ENCODE assay signal across 8 cellular contexts in genomic region chr6:37171141-37171969, GRCh38. TPM values are rescaled to one million over a fixed set of nuclear protein-coding genes. Genes with fewer than 3 reads are reported as not detected.
DNase-seq lines count a peak whose midpoint lies in the region; TF ChIP-seq lines count a peak whose summit lies in the region.

No MANE protein-coding gene starts in this region.

- TF ChIP-seq CTCF in brain microvascular endothelial cell (IDR thresholded peaks at IDR 0.05; ENCODE audit: low read depth, low read length, missing control alignments): no peak

- in situ Hi-C loops in brain microvascular endothelial cell (cut with HindIII; ENCODE audit: low pct_ligation_motif_present, low sequenced_read_pairs) (no loop called here), KBM-7 (cut with MboI; ENCODE audit: low pct_unique_long_range_greater_than_20kb, low sequenced_read_pairs) (loop anchor here (10.0 kb wide), 1 partner anchor 117 kb away; no protein-coding TSS in a partner anchor)

- peak overlapping the region; percentile 95 to 98 (median 97) for H3K9ac ChIP-seq in skeletal muscle tissue (ENCODE audit: low read depth in 1 of 3, low read length in 3 of 3)

- H3K27me3 ChIP-seq in brain microvascular endothelial cell (replicated peaks) (no peaks in the 10 kb centered on the region), skeletal muscle tissue (ENCODE audit: control insufficient read depth in 3 of 3, insufficient read depth in 3 of 3, low read length in 3 of 3) (no peaks in the 10 kb centered on the region)

- H3K27ac ChIP-seq in brain microvascular endothelial cell (peak overlapping the region; percentile 96), skeletal muscle tissue (ENCODE audit: low read depth, low read length) (peak overlapping the region; percentile 96)

- H3K4me1 ChIP-seq in skeletal muscle tissue (ENCODE audit: control insufficient read depth in 3 of 3, insufficient read depth in 3 of 3, low read length in 3 of 3): peaks cover 11 to 42% (median 23%) of the 10 kb centered on the region in 3 donors

- peak overlapping the region; percentile 93 for H3K4me3 ChIP-seq in brain microvascular endothelial cell (ENCODE audit: low read depth, low read length)
- peak overlapping the region; percentile 83 to 94 (median 91) for H3K4me3 ChIP-seq in skeletal muscle tissue (ENCODE audit: low read length in 3 of 3)

- H3K36me3 ChIP-seq in brain microvascular endothelial cell (replicated peaks) (peaks cover 42% of the 10 kb centered on the region), skeletal muscle tissue (ENCODE audit: control insufficient read depth in 3 of 3, insufficient read depth in 3 of 3, low read length in 3 of 3) (peaks cover 27 to 31% (median 30%) of the 10 kb centered on the region in 3 donors)

- peak; percentile 24 for DNase-seq in activated CD4-positive, alpha-beta T cell treated with anti-CD3 and anti-CD28 coated beads for 1 hour
- no peak for DNase-seq in activated CD4-positive, alpha-beta T cell treated with anti-CD3 and anti-CD28 coated beads, Interleukin-2, amount 50 U/mL, for 4 hours
- DNase-seq in SK-N-DZ (ENCODE audit: low spot score): peak; percentile 29
- DNase-seq in brain microvascular endothelial cell: peak; percentile 24
- peak; percentile 52 for DNase-seq in iris pigment epithelial cell (ENCODE audit: low read depth)
- DNase-seq in KBM-7: no peak
- DNase-seq in NCI-H187 (lab: John Stamatoyannopoulos, UW): no peak

- H3K9me3 ChIP-seq in skeletal muscle tissue (ENCODE audit: control insufficient read depth in 3 of 3, low read length in 3 of 3): no peaks in the 10 kb centered on the region

RNA-seq across cellular contexts. Expression of gene PIM1, which starts 1.4 kb away (rescaled TPM):
- 39.9 and 44.8 TPM in 2 replicates for polyA plus RNA-seq in SK-N-DZ (2014; cell fraction: cytosol; rRNA removed)
- polyA plus RNA-seq in SK-N-DZ (2014; cell fraction: nucleus; rRNA removed): 26.9 and 29.4 TPM in 2 replicates
- total RNA-seq in skeletal muscle tissue: 20.4 TPM

Comparison
In these comparisons a context has a peak if more than half of its experiments do, and no peak if none do; other contexts are left out.
1. DNase-seq: peak in activated CD4-positive, alpha-beta T cell treated with anti-CD3 and anti-CD28 coated beads for 1 hour (single experiment), SK-N-DZ (single experiment), brain microvascular endothelial cell (single experiment) and iris pigment epithelial cell (single experiment); none in activated CD4-positive, alpha-beta T cell treated with anti-CD3 and anti-CD28 coated beads, Interleukin-2, amount 50 U/mL, for 4 hours (0 of 2), KBM-7 (single experiment) and NCI-H187 (0 of 2).